ENCODE assay signal across 8 cellular contexts in genomic region chr17:19507673-19508326, GRCh38. TPM values are rescaled to one million over a fixed set of nuclear protein-coding genes. Genes with fewer than 3 reads are reported as not detected.
DNase-seq lines count a peak whose midpoint lies in the region; ATAC-seq and TF ChIP-seq lines count a peak whose summit lies in the region.

No MANE protein-coding gene starts in this region.

- H3K36me3 ChIP-seq in CD4-positive, CD25-positive, alpha-beta regulatory T cell (ENCODE audit: control insufficient read depth, insufficient read depth, low read length) = no peaks in the 10 kb centered on the region

- H3K27ac ChIP-seq in CD4-positive, CD25-positive, alpha-beta regulatory T cell (ENCODE audit: insufficient read depth, low read length, poor library complexity, severe bottlenecking) = peak overlapping the region; percentile 56

- peak; percentile 71 to 73 for ATAC-seq in CD4-positive, CD25-positive, alpha-beta regulatory T cell (ENCODE audit: low read depth in 2 of 2)
- ATAC-seq in GM21360 (IDR thresholded peaks at IDR 0.05; ENCODE audit: unreplicated experiment) = peak; percentile 61

- peak overlapping the region; percentile 94 to 100 (median 97) for H3K27ac Mint-ChIP-seq in CD4-positive, CD25-positive, alpha-beta regulatory T cell
- peak overlapping the region; percentile 98 for H3K27ac Mint-ChIP-seq in activated T-helper 1 cell treated with anti-CD3 and anti-CD28 coated beads, Interleukin-12 subunit alpha, Interleukin-12 subunit beta, Interleukin-2, Interleukin-4 antibody, amounts not matched to agents 30 ng/mL and 10 ng/mL and 1 ng/mL, durations not matched to agents 14 hours and 24 hours and 36 hours

- no peaks in the 10 kb centered on the region for H3K27me3 ChIP-seq in CD4-positive, CD25-positive, alpha-beta regulatory T cell (ENCODE audit: control insufficient read depth, insufficient read depth, low read length)

- H3K4me3 ChIP-seq in CD4-positive, CD25-positive, alpha-beta regulatory T cell (ENCODE audit: low read depth, low read length) = peak overlapping the region; percentile 86

- peaks cover 10% of the 10 kb centered on the region for H3K4me1 ChIP-seq in CD4-positive, CD25-positive, alpha-beta regulatory T cell (ENCODE audit: control insufficient read depth, insufficient read depth, low read length, poor library complexity, severe bottlenecking)

- H3K9me3 Mint-ChIP-seq in CD4-positive, CD25-positive, alpha-beta regulatory T cell = peaks cover 0 to 4% (median 0%) of the 10 kb centered on the region in 7 donors
- H3K9me3 Mint-ChIP-seq in activated T-helper 1 cell treated with anti-CD3 and anti-CD28 coated beads, Interleukin-12 subunit alpha, Interleukin-12 subunit beta, Interleukin-2, Interleukin-4 antibody, amounts not matched to agents 30 ng/mL and 10 ng/mL and 1 ng/mL, durations not matched to agents 14 hours and 24 hours and 36 hours = no peaks in the 10 kb centered on the region

- no peaks in the 10 kb centered on the region for H3K9me3 ChIP-seq in CD4-positive, CD25-positive, alpha-beta regulatory T cell (ENCODE audit: control insufficient read depth in 2 of 2, low read length in 2 of 2)

- intact Hi-C loops in activated T-helper 1 cell treated with anti-CD3 and anti-CD28 coated beads, Interleukin-12 subunit alpha, Interleukin-12 subunit beta, Interleukin-2, Interleukin-4 antibody, amounts not matched to agents 30 ng/mL and 10 ng/mL and 1 ng/mL, durations not matched to agents 14 hours and 24 hours and 36 hours (cut with micrococcal nuclease) = loop anchor here (2.0 to 5.0 kb wide), 2 partner anchors 130 to 141 kb away; partner anchors contain the start of genes ALDH3A2 and MAPK7

- H3K27me3 Mint-ChIP-seq in CD4-positive, CD25-positive, alpha-beta regulatory T cell = peaks cover 23% of the 10 kb centered on the region
- H3K27me3 Mint-ChIP-seq in activated T-helper 1 cell treated with anti-CD3 and anti-CD28 coated beads, Interleukin-12 subunit alpha, Interleukin-12 subunit beta, Interleukin-2, Interleukin-4 antibody, amounts not matched to agents 30 ng/mL and 10 ng/mL and 1 ng/mL, durations not matched to agents 14 hours and 24 hours and 36 hours (ENCODE audit: insufficient read depth) = peaks cover 18% of the 10 kb centered on the region

- peak overlapping the region; percentile 89 to 96 (median 95) for H3K4me3 Mint-ChIP-seq in CD4-positive, CD25-positive, alpha-beta regulatory T cell
- H3K4me3 Mint-ChIP-seq in activated T-helper 1 cell treated with anti-CD3 and anti-CD28 coated beads, Interleukin-12 subunit alpha, Interleukin-12 subunit beta, Interleukin-2, Interleukin-4 antibody, amounts not matched to agents 30 ng/mL and 10 ng/mL and 1 ng/mL, durations not matched to agents 14 hours and 24 hours and 36 hours = peak overlapping the region; percentile 94

- H3K36me3 Mint-ChIP-seq in CD4-positive, CD25-positive, alpha-beta regulatory T cell = peaks cover 4% of the 10 kb centered on the region
- H3K36me3 Mint-ChIP-seq in activated T-helper 1 cell treated with anti-CD3 and anti-CD28 coated beads, Interleukin-12 subunit alpha, Interleukin-12 subunit beta, Interleukin-2, Interleukin-4 antibody, amounts not matched to agents 30 ng/mL and 10 ng/mL and 1 ng/mL, durations not matched to agents 14 hours and 24 hours and 36 hours (ENCODE audit: low read depth) = peaks cover 3% of the 10 kb centered on the region

- H3K4me1 Mint-ChIP-seq in CD4-positive, CD25-positive, alpha-beta regulatory T cell = peaks cover 8 to 19% (median 9%) of the 10 kb centered on the region in 4 donors
- peaks cover 12% of the 10 kb centered on the region for H3K4me1 Mint-ChIP-seq in activated T-helper 1 cell treated with anti-CD3 and anti-CD28 coated beads, Interleukin-12 subunit alpha, Interleukin-12 subunit beta, Interleukin-2, Interleukin-4 antibody, amounts not matched to agents 30 ng/mL and 10 ng/mL and 1 ng/mL, durations not matched to agents 14 hours and 24 hours and 36 hours (ENCODE audit: low read depth)

- DNase-seq in CD4-positive, CD25-positive, alpha-beta regulatory T cell = peak; percentile 64 to 88 (median 75)
- DNase-seq in HuH-7.5 (ENCODE audit: low spot score) = peak; percentile 68
- DNase-seq in activated T-helper 1 cell treated with anti-CD3 and anti-CD28 coated beads, Interleukin-12 subunit alpha, Interleukin-12 subunit beta, Interleukin-2, Interleukin-4 antibody, amounts not matched to agents 30 ng/mL and 10 ng/mL and 1 ng/mL, durations not matched to agents 14 hours and 24 hours and 36 hours (ENCODE audit: low spot score) = peak; percentile 72
- peak; percentile 92 for DNase-seq in fibroblast of gingiva (ENCODE audit: low read depth)
- DNase-seq in myocyte (ENCODE audit: low read depth) = peak; percentile 89
- DNase-seq in stimulated activated CD8-positive, alpha-beta memory T cell treated with anti-CD3 and anti-CD28 coated beads, Interleukin-7, amount 100 ng/mL, for 4 hours (ENCODE audit: low read depth in 2 of 2) = peak; percentile 56 to 74

TF ChIP-seq in PFSK-1, 5 proteins besides CTCF, POLR2A, EP300 and RAD21:
- no peak for TF ChIP-seq SIN3A (IDR thresholded peaks at IDR 0.05; ENCODE audit: borderline replicate concordance, insufficient read depth, low read length)
- TF ChIP-seq FOXP2 (optimal IDR thresholded peaks at IDR 0.05; ENCODE audit: borderline replicate concordance, extremely low read depth, extremely low read length, insufficient read depth) = peak; percentile 14

RNA-seq across cellular contexts. Expression of gene SLC47A1, which starts 25.9 kb away (rescaled TPM):
- total RNA-seq in CD4-positive, CD25-positive, alpha-beta regulatory T cell = not detected
- 1 to 10 TPM in 1 of 4 donors, not detected in 3; 1.0 TPM for polyA plus RNA-seq in CD4-positive, CD25-positive, alpha-beta regulatory T cell
- not detected for polyA plus RNA-seq in PFSK-1 (2012; ENCODE audit: insufficient read length, low read depth)
- 0.26 and 0.44 TPM in 2 replicates for total RNA-seq in activated T-helper 1 cell treated with anti-CD3 and anti-CD28 coated beads, Interleukin-12 subunit alpha, Interleukin-12 subunit beta, Interleukin-2, Interleukin-4 antibody, amounts not matched to agents 30 ng/mL and 10 ng/mL and 1 ng/mL, durations not matched to agents 14 hours and 24 hours and 36 hours
- total RNA-seq in myocyte = 0.24 and 2.2 TPM in 2 replicates
- 0.05 TPM for polyA plus RNA-seq in myocyte (2012)

Comparison
In these comparisons a context has a peak if more than half of its experiments do, and no peak if none do; other contexts are left out.
1. Peak in every context shown above with its lines: DNase-seq, ATAC-seq, H3K4me3 ChIP-seq and H3K27ac ChIP-seq.